Comparison of ENCODE assay signal across 8 cellular contexts in genomic region chr6:158605266-158605878, GRCh38. TPM values are rescaled to one million over a fixed set of nuclear protein-coding genes. Genes with fewer than 3 reads are reported as not detected.
DNase-seq lines count a peak whose midpoint lies in the region; ATAC-seq, FAIRE-seq and TF ChIP-seq lines count a peak whose summit lies in the region.

No MANE protein-coding gene starts in this region.

- RAD21 ChIA-PET in HCT116 (lab: Charles Lee; ENCODE audit: low non-redundant PET in 1 of 2, low total read pairs in 2 of 2, uncharacterized antibody in 2 of 2, unreplicated experiment in 2 of 2), result interaction anchor here (0.6 to 1.8 kb wide), 5 partner anchors 31 to 391 kb away, joined by 3 to 6 read pairs (median 4); no protein-coding TSS in a partner anchor

- no peaks in the 10 kb centered on the region; the same call in 1 of the 2 replicates for H4K20me1 ChIP-seq in HCT116 (ENCODE audit: insufficient read depth)

- H3K4me3 Mint-ChIP-seq in CD14-positive monocyte, result no peak overlapping the region
- no peak overlapping the region for H3K4me3 Mint-ChIP-seq in activated CD8-positive, alpha-beta T cell treated with anti-CD3 and anti-CD28 coated beads, Interleukin-2, amount 10 ng/mL, durations not matched to agents 7 days and 5 days

- DNase-seq in CD14-positive monocyte (ENCODE audit: low spot score) (no peak), HCT116 (ENCODE audit: low read depth, low spot score) (peak; percentile 48), NCI-H748 treated with DMSO at 0.1 percent for 48 hours (lab: John Stamatoyannopoulos, UW) (peak; percentile 31), midbrain (lab: John Stamatoyannopoulos, UW) (peak; percentile 68)
- DNase-seq in activated CD8-positive, alpha-beta T cell treated with anti-CD3 and anti-CD28 coated beads, Interleukin-2, amount 10 ng/mL, durations not matched to agents 7 days and 5 days, result peak; percentile 68
- DNase-seq in stimulated activated CD8-positive, alpha-beta memory T cell treated with anti-CD3 and anti-CD28 coated beads, Interleukin-7, amount 100 ng/mL, for 1 hour (ENCODE audit: low read depth in 2 of 2), result peak; percentile 9 to 21

- H3K4me1 Mint-ChIP-seq in CD14-positive monocyte, result no peaks in the 10 kb centered on the region
- H3K4me1 Mint-ChIP-seq in activated CD8-positive, alpha-beta T cell treated with anti-CD3 and anti-CD28 coated beads, Interleukin-2, amount 10 ng/mL, durations not matched to agents 7 days and 5 days (ENCODE audit: low read depth), result peaks cover 7% of the 10 kb centered on the region

- H3K9ac ChIP-seq in HCT116 (ENCODE audit: low read length), result no peak overlapping the region

- H3K79me2 ChIP-seq in HCT116 (ENCODE audit: insufficient read depth, low read length), result peaks cover 46% of the 10 kb centered on the region

- H2AFZ ChIP-seq in HCT116 (ENCODE audit: low read depth, low read length, poor library complexity, severe bottlenecking), result no peak overlapping the region

- H3K4me2 ChIP-seq in HCT116 (ENCODE audit: low read length), result no peak overlapping the region

- FAIRE-seq in endometrium (lab: Jason Lieb, UNC), result peak; percentile 31

- peak; percentile 74 for TF ChIP-seq RAD21 in HCT116 (IDR thresholded peaks at IDR 0.05; ENCODE audit: low read depth)

- H3K4me1 ChIP-seq in HCT116 (ENCODE audit: control insufficient read depth in 1 of 2, insufficient read depth in 2 of 2, low read length in 2 of 2), result no peaks in the 10 kb centered on the region

- peaks cover 21 to 58% of the 10 kb centered on the region in 2 experiments for H3K36me3 ChIP-seq in HCT116 (ENCODE audit: control insufficient read depth in 1 of 2, insufficient read depth in 2 of 2, low read length in 2 of 2)

- H3K9me2 ChIP-seq in HCT116 (ENCODE audit: insufficient read depth), result no peaks in the 10 kb centered on the region

- H3K9me3 Mint-ChIP-seq in CD14-positive monocyte, result peaks cover 0 to 2% (median 0%) of the 10 kb centered on the region in 7 donors
- no peaks in the 10 kb centered on the region for H3K9me3 Mint-ChIP-seq in activated CD8-positive, alpha-beta T cell treated with anti-CD3 and anti-CD28 coated beads, Interleukin-2, amount 10 ng/mL, durations not matched to agents 7 days and 5 days (ENCODE audit: insufficient read depth)

- no peak overlapping the region for H3K4me3 ChIP-seq in HCT116 (replicated peaks in 1 of 2; ENCODE audit: low read depth in 1 of 2, low read length in 2 of 2)

- intact Hi-C loops in CD14-positive monocyte (cut with micrococcal nuclease) (loop anchor here in 1 of 2 donors (10.0 kb wide), 1 partner anchor 391 kb away; no protein-coding TSS in a partner anchor), HCT116 (cut with micrococcal nuclease) (loop anchor here (2.0 kb wide), 1 partner anchor 385 kb away; no protein-coding TSS in a partner anchor)

- peaks cover 0 to 1% (median 0%) of the 10 kb centered on the region in 3 donors for H3K27me3 Mint-ChIP-seq in CD14-positive monocyte (ENCODE audit: low read depth in 3 of 3)
- no peaks in the 10 kb centered on the region for H3K27me3 Mint-ChIP-seq in activated CD8-positive, alpha-beta T cell treated with anti-CD3 and anti-CD28 coated beads, Interleukin-2, amount 10 ng/mL, durations not matched to agents 7 days and 5 days (ENCODE audit: low read depth)

- H3K27me3 ChIP-seq in HCT116 (ENCODE audit: insufficient read depth, low read length), result no peaks in the 10 kb centered on the region

- CTCF ChIA-PET in HCT116 (lab: Charles Lee), result interaction anchor here (0.5 to 5.7 kb wide), 4 partner anchors 207 to 391 kb away, joined by 3 to 38 read pairs (median 14); no protein-coding TSS in a partner anchor
- CTCF ChIA-PET in activated CD8-positive, alpha-beta T cell treated with anti-CD3 and anti-CD28 coated beads, Interleukin-2, amount 10 ng/mL, durations not matched to agents 7 days and 5 days (lab: Charles Lee), result interaction anchor here (0.7 to 3.6 kb wide), 21 partner anchors 9 to 408 kb away, joined by 3 to 29 read pairs (median 4); partner anchors contain the start of gene SYTL3

- no peaks in the 10 kb centered on the region for H3K9me3 ChIP-seq in HCT116 (ENCODE audit: control insufficient read depth in 1 of 2, insufficient read depth in 1 of 2, low read depth in 1 of 2, low read length in 2 of 2)

- no peak overlapping the region for H3K27ac ChIP-seq in HCT116 (ENCODE audit: low read depth, low read length)

- TF ChIP-seq POLR2A in HCT116 (IDR thresholded peaks at IDR 0.05; ENCODE audit: borderline replicate concordance, extremely low read depth, insufficient read depth, insufficient read length), result no peak

- no TSS peak for BruUV-seq in HCT116 (replicated peaks; lab: Mats Ljungman, UMichigan)

- peak overlapping the region in 1 of 7 donors; percentile 32 for H3K27ac Mint-ChIP-seq in CD14-positive monocyte
- no peak overlapping the region for H3K27ac Mint-ChIP-seq in activated CD8-positive, alpha-beta T cell treated with anti-CD3 and anti-CD28 coated beads, Interleukin-2, amount 10 ng/mL, durations not matched to agents 7 days and 5 days

- peak; percentile 74 for TF ChIP-seq CTCF in CD14-positive monocyte (IDR thresholded peaks at IDR 0.05)
- TF ChIP-seq CTCF in HCT116 (IDR thresholded peaks at IDR 0.05 in 2 of 3, conservative IDR thresholded peaks at IDR 0.05 in 1 of 3; ENCODE audit: borderline replicate concordance in 1 of 3, insufficient read depth in 1 of 3, low read depth in 2 of 3, low read length in 2 of 3), result peak; percentile 62 to 66 (median 65); a peak in 5 of 6 replicates

- peak; percentile 91 for ATAC-seq in HCT116
- ATAC-seq in activated CD8-positive, alpha-beta T cell treated with anti-CD3 and anti-CD28 coated beads, Interleukin-2, amount 10 ng/mL, durations not matched to agents 7 days and 5 days, result peak; percentile 51
- no peak for ATAC-seq in GM21619 (IDR thresholded peaks at IDR 0.05; ENCODE audit: unreplicated experiment)

- POLR2A ChIA-PET in HCT116 (lab: Charles Lee), result no interaction called here
- POLR2A ChIA-PET in activated CD8-positive, alpha-beta T cell treated with anti-CD3 and anti-CD28 coated beads, Interleukin-2, amount 10 ng/mL, durations not matched to agents 7 days and 5 days (lab: Charles Lee), result no interaction called here

- H3K36me3 Mint-ChIP-seq in CD14-positive monocyte, result peaks cover 62 to 95% of the 10 kb centered on the region in 2 donors
- peaks cover 47% of the 10 kb centered on the region for H3K36me3 Mint-ChIP-seq in activated CD8-positive, alpha-beta T cell treated with anti-CD3 and anti-CD28 coated beads, Interleukin-2, amount 10 ng/mL, durations not matched to agents 7 days and 5 days (ENCODE audit: low read depth)

TF ChIP-seq in HCT116, 20 proteins besides CTCF, POLR2A, EP300 and RAD21 (continues in another document):
- no peak for TF ChIP-seq EGR1 (IDR thresholded peaks at IDR 0.05; ENCODE audit: low read depth)
- TF ChIP-seq REST (IDR thresholded peaks at IDR 0.05; ENCODE audit: low read depth), result no peak
- no peak for TF ChIP-seq CBX3 (IDR thresholded peaks at IDR 0.05; ENCODE audit: low read depth)
- TF ChIP-seq FOSL1 (IDR thresholded peaks at IDR 0.05; ENCODE audit: low read depth), result no peak

RNA-seq across cellular contexts. Expression of gene DYNLT1, which starts 39.2 kb away (rescaled TPM):
- 100 to 1,000 TPM; 286 to 287 TPM for polyA plus RNA-seq in CD14-positive monocyte
- 239 TPM for total RNA-seq in HCT116 (2021; ENCODE audit: unreplicated experiment)
- polyA plus RNA-seq in HCT116 (2012), result 261 and 300 TPM in 2 replicates
- total RNA-seq in activated CD8-positive, alpha-beta T cell treated with anti-CD3 and anti-CD28 coated beads, Interleukin-2, amount 10 ng/mL, durations not matched to agents 7 days and 5 days, result 10 to 100 TPM; 79.0 to 86.4 TPM

RNA-seq across cellular contexts. Expression of gene SYTL3, which starts 44.5 kb away (rescaled TPM):
- 10 to 100 TPM; 14.6 to 14.8 TPM for polyA plus RNA-seq in CD14-positive monocyte
- 55.3 TPM for total RNA-seq in HCT116 (2021; ENCODE audit: unreplicated experiment)
- 59.3 and 71.8 TPM in 2 replicates for polyA plus RNA-seq in HCT116 (2012)
- 10 to 100 TPM; 43.5 to 48.3 TPM for total RNA-seq in activated CD8-positive, alpha-beta T cell treated with anti-CD3 and anti-CD28 coated beads, Interleukin-2, amount 10 ng/mL, durations not matched to agents 7 days and 5 days

RNA-seq across cellular contexts. Expression of gene TMEM181, which starts 45.5 kb away (rescaled TPM):
- 1 to 10 TPM; 2.4 to 2.6 TPM for polyA plus RNA-seq in CD14-positive monocyte
- 34.4 TPM for total RNA-seq in HCT116 (2021; ENCODE audit: unreplicated experiment)
- 10.0 and 12.8 TPM in 2 replicates for polyA plus RNA-seq in HCT116 (2012)
- total RNA-seq in activated CD8-positive, alpha-beta T cell treated with anti-CD3 and anti-CD28 coated beads, Interleukin-2, amount 10 ng/mL, durations not matched to agents 7 days and 5 days, result 10 to 100 TPM; 15.0 to 15.2 TPM
